ENCODE assay signal across 12 cellular contexts in genomic region chr14:99807413-99808132, GRCh38. TPM values are rescaled to one million over a fixed set of nuclear protein-coding genes. Genes with fewer than 3 reads are reported as not detected.
DNase-seq lines count a peak whose midpoint lies in the region; ATAC-seq, FAIRE-seq and TF ChIP-seq lines count a peak whose summit lies in the region.
"Had no signal": no experiment of that assay in that cellular context is flagged by ENCODE, and none has a peak within 500 bp of the region (broad histone marks: within the 10 kb centered on the region; RNA-seq: fewer than 3 reads in every experiment).

No MANE protein-coding gene starts in this region.

- H3K4ac ChIP-seq in mesenchymal stem cell (ENCODE audit: low read depth in 1 of 2, low read length in 2 of 2) = no peak overlapping the region

- no peak overlapping the region for H2BK120ac ChIP-seq in mesenchymal stem cell (ENCODE audit: low read depth, low read length)

- H3K27me3 Mint-ChIP-seq in activated naive CD8-positive, alpha-beta T cell treated with anti-CD3 and anti-CD28 coated beads, Interleukin-2, amount 50 U/mL, for 24 hours = peaks cover 26% of the 10 kb centered on the region
- peaks cover 26% of the 10 kb centered on the region for H3K27me3 Mint-ChIP-seq in activated naive CD8-positive, alpha-beta T cell treated with anti-CD3 and anti-CD28 coated beads for 36 hours
- peaks cover 11% of the 10 kb centered on the region for H3K27me3 Mint-ChIP-seq in astrocyte (ENCODE audit: low read depth, unreplicated experiment)

- no peaks in the 10 kb centered on the region for H3K27me3 ChIP-seq in astrocyte (ENCODE audit: insufficient read depth, low read length)
- H3K27me3 ChIP-seq in mesenchymal stem cell (ENCODE audit: control insufficient read depth in 1 of 2, insufficient read depth in 1 of 2, low read length in 2 of 2) = no peaks in the 10 kb centered on the region
- no peaks in the 10 kb centered on the region for H3K27me3 ChIP-seq in aorta (ENCODE audit: control insufficient read depth in 1 of 2, insufficient read depth in 2 of 2, low read length in 1 of 2)
- H3K27me3 ChIP-seq in left lung = no peaks in the 10 kb centered on the region

- H3K4me3 Mint-ChIP-seq in activated naive CD8-positive, alpha-beta T cell treated with anti-CD3 and anti-CD28 coated beads, Interleukin-2, amount 50 U/mL, for 24 hours = no peak overlapping the region
- H3K4me3 Mint-ChIP-seq in activated naive CD8-positive, alpha-beta T cell treated with anti-CD3 and anti-CD28 coated beads for 36 hours = no peak overlapping the region
- no peak overlapping the region for H3K4me3 Mint-ChIP-seq in astrocyte (ENCODE audit: unreplicated experiment)
- H3K4me3 Mint-ChIP-seq: activated CD4-positive, alpha-beta memory T cell treated with anti-CD3 and anti-CD28 coated beads, Interleukin-2, amount 10 ng/mL, durations not matched to agents 7 days and 5 days; IgD-negative memory B cell had no signal

- H2BK12ac ChIP-seq in mesenchymal stem cell (ENCODE audit: low read length in 2 of 2) = no peak overlapping the region

- H3K18ac ChIP-seq in mesenchymal stem cell (ENCODE audit: low read depth in 1 of 2, low read length in 2 of 2) = no peak overlapping the region

- H3K4me1 ChIP-seq in astrocyte (ENCODE audit: insufficient read depth, low read length) (peaks cover 11% of the 10 kb centered on the region), mesenchymal stem cell (ENCODE audit: control insufficient read depth, insufficient read depth, low read depth, low read length) (peaks cover 4% of the 10 kb centered on the region), aorta (ENCODE audit: control insufficient read depth in 1 of 2, insufficient read depth in 2 of 2, low read length in 2 of 2) (no peaks in the 10 kb centered on the region), left lung (no peaks in the 10 kb centered on the region), mucosa of descending colon (ENCODE audit: low read depth) (no peaks in the 10 kb centered on the region)

- TF ChIP-seq CTCF in astrocyte (IDR thresholded peaks at IDR 0.05; ENCODE audit: insufficient read depth, low read depth, low read length) = no peak
- no peak for TF ChIP-seq CTCF in left lung (IDR thresholded peaks at IDR 0.05)
- TF ChIP-seq CTCF in mucosa of descending colon (IDR thresholded peaks at IDR 0.05) = no peak

- peaks cover 98% of the 10 kb centered on the region for H4K20me1 ChIP-seq in astrocyte (ENCODE audit: insufficient read depth, low read length)

- no peaks in the 10 kb centered on the region for H3K9me3 ChIP-seq in astrocyte (ENCODE audit: insufficient read depth, low read depth, low read length)
- H3K9me3 ChIP-seq in mesenchymal stem cell (ENCODE audit: control insufficient read depth, low read length) = no peaks in the 10 kb centered on the region
- H3K9me3 ChIP-seq in aorta (ENCODE audit: control insufficient read depth, low read length) = no peaks in the 10 kb centered on the region
- no peaks in the 10 kb centered on the region for H3K9me3 ChIP-seq in left lung
- no peaks in the 10 kb centered on the region for H3K9me3 ChIP-seq in mucosa of descending colon

- H2AK5ac ChIP-seq in mesenchymal stem cell (ENCODE audit: low read length, severe bottlenecking) = no peak overlapping the region

- H3K27ac Mint-ChIP-seq in activated naive CD8-positive, alpha-beta T cell treated with anti-CD3 and anti-CD28 coated beads, Interleukin-2, amount 50 U/mL, for 24 hours = no peak overlapping the region
- no peak overlapping the region for H3K27ac Mint-ChIP-seq in activated naive CD8-positive, alpha-beta T cell treated with anti-CD3 and anti-CD28 coated beads for 36 hours
- H3K27ac Mint-ChIP-seq in astrocyte (ENCODE audit: unreplicated experiment) = no peak overlapping the region
- H3K27ac Mint-ChIP-seq: activated CD4-positive, alpha-beta memory T cell treated with anti-CD3 and anti-CD28 coated beads, Interleukin-2, amount 10 ng/mL, durations not matched to agents 7 days and 5 days; IgD-negative memory B cell had no signal

- H3K9me3 Mint-ChIP-seq in activated naive CD8-positive, alpha-beta T cell treated with anti-CD3 and anti-CD28 coated beads, Interleukin-2, amount 50 U/mL, for 24 hours = no peaks in the 10 kb centered on the region
- H3K9me3 Mint-ChIP-seq in activated naive CD8-positive, alpha-beta T cell treated with anti-CD3 and anti-CD28 coated beads for 36 hours = no peaks in the 10 kb centered on the region
- H3K9me3 Mint-ChIP-seq in astrocyte (ENCODE audit: unreplicated experiment) = no peaks in the 10 kb centered on the region
- H3K9me3 Mint-ChIP-seq: activated CD4-positive, alpha-beta memory T cell treated with anti-CD3 and anti-CD28 coated beads, Interleukin-2, amount 10 ng/mL, durations not matched to agents 7 days and 5 days; IgD-negative memory B cell had no signal

- H3K4me1 Mint-ChIP-seq in activated naive CD8-positive, alpha-beta T cell treated with anti-CD3 and anti-CD28 coated beads, Interleukin-2, amount 50 U/mL, for 24 hours = no peaks in the 10 kb centered on the region
- no peaks in the 10 kb centered on the region for H3K4me1 Mint-ChIP-seq in activated naive CD8-positive, alpha-beta T cell treated with anti-CD3 and anti-CD28 coated beads for 36 hours
- peaks cover 4% of the 10 kb centered on the region for H3K4me1 Mint-ChIP-seq in astrocyte (ENCODE audit: low read depth, unreplicated experiment)
- H3K4me1 Mint-ChIP-seq: activated CD4-positive, alpha-beta memory T cell treated with anti-CD3 and anti-CD28 coated beads, Interleukin-2, amount 10 ng/mL, durations not matched to agents 7 days and 5 days; IgD-negative memory B cell had no signal

- H3K79me1 ChIP-seq in mesenchymal stem cell (replicated peaks; ENCODE audit: low read length, poor library complexity, severe bottlenecking) = peaks cover 20% of the 10 kb centered on the region

- no peak for FAIRE-seq in astrocyte (lab: Jason Lieb, UNC)

- peaks cover 90% of the 10 kb centered on the region for H3K79me2 ChIP-seq in astrocyte (ENCODE audit: insufficient read depth, low read length)

- no peak overlapping the region for H2BK5ac ChIP-seq in mesenchymal stem cell (ENCODE audit: low read depth, low read length, poor library complexity, severe bottlenecking)

- H3K23ac ChIP-seq in mesenchymal stem cell (ENCODE audit: low read length in 2 of 2) = no peak overlapping the region

- DNase-seq in activated naive CD8-positive, alpha-beta T cell treated with anti-CD3 and anti-CD28 coated beads, Interleukin-2, amount 50 U/mL, for 24 hours = no peak
- DNase-seq in activated naive CD8-positive, alpha-beta T cell treated with anti-CD3 and anti-CD28 coated beads for 36 hours = no peak
- DNase-seq in astrocyte (ENCODE audit: low read depth) (peak; percentile 63), mesenchymal stem cell (no peak), aorta (no peak), left lung (no peak), mucosa of descending colon (no peak)
- DNase-seq: activated CD4-positive, alpha-beta memory T cell treated with anti-CD3 and anti-CD28 coated beads, Interleukin-2, amount 10 ng/mL, durations not matched to agents 7 days and 5 days; amygdala; erythroblast had no signal

- H2BK15ac ChIP-seq in mesenchymal stem cell (ENCODE audit: low read depth, poor library complexity, severe bottlenecking) = no peak overlapping the region

- H3K36me3 ChIP-seq in astrocyte (ENCODE audit: insufficient read depth, low read length) = no peaks in the 10 kb centered on the region
- no peaks in the 10 kb centered on the region for H3K36me3 ChIP-seq in mesenchymal stem cell (ENCODE audit: control insufficient read depth in 1 of 2, insufficient read depth in 2 of 2, low read depth in 1 of 2, low read length in 2 of 2)
- no peaks in the 10 kb centered on the region for H3K36me3 ChIP-seq in aorta (ENCODE audit: control insufficient read depth in 1 of 2, insufficient read depth in 2 of 2, low read length in 1 of 2)
- H3K36me3 ChIP-seq in left lung = no peaks in the 10 kb centered on the region
- H3K36me3 ChIP-seq in mucosa of descending colon (ENCODE audit: low read depth) = no peaks in the 10 kb centered on the region

- peak; percentile 20 for ATAC-seq in activated naive CD8-positive, alpha-beta T cell treated with anti-CD3 and anti-CD28 coated beads, Interleukin-2, amount 50 U/mL, for 24 hours
- ATAC-seq in aorta (ENCODE audit: low FRiP score) (peak; percentile 16), left lung (no peak), mucosa of descending colon (no peak), HG02852 (IDR thresholded peaks at IDR 0.05; ENCODE audit: unreplicated experiment) (no peak)

- 95% methylated on average over 9 of the region's 10 CpGs for WGBS in mesenchymal stem cell
- WGBS in aorta, 2 donors = 89 to 95% methylated on average over 9 to 10 of the region's 10 CpGs

- H3K36me3 Mint-ChIP-seq in activated naive CD8-positive, alpha-beta T cell treated with anti-CD3 and anti-CD28 coated beads, Interleukin-2, amount 50 U/mL, for 24 hours (ENCODE audit: low read depth) = no peaks in the 10 kb centered on the region
- H3K36me3 Mint-ChIP-seq in activated naive CD8-positive, alpha-beta T cell treated with anti-CD3 and anti-CD28 coated beads for 36 hours = no peaks in the 10 kb centered on the region
- peaks cover 2% of the 10 kb centered on the region for H3K36me3 Mint-ChIP-seq in astrocyte (ENCODE audit: low read depth, unreplicated experiment)
- H3K36me3 Mint-ChIP-seq: IgD-negative memory B cell had no signal

- H3K14ac ChIP-seq in mesenchymal stem cell (ENCODE audit: low read length in 2 of 2) = no peak overlapping the region

- H3K4me2 ChIP-seq in astrocyte (ENCODE audit: low read length) (peak overlapping the region; percentile 36), mesenchymal stem cell (ENCODE audit: low read length, poor library complexity, severe bottlenecking) (no peak overlapping the region)

- H4K91ac ChIP-seq in mesenchymal stem cell (ENCODE audit: low read length) = no peak overlapping the region

- H3K4me3 ChIP-seq in astrocyte (ENCODE audit: insufficient read depth, low read depth, low read length) (no peak overlapping the region), mesenchymal stem cell (ENCODE audit: insufficient read depth in 1 of 2, low read depth in 1 of 2, low read length in 2 of 2) (peak overlapping the region in 1 of 2 experiments; percentile 59), aorta (ENCODE audit: low read length in 2 of 2) (no peak overlapping the region), left lung (no peak overlapping the region), mucosa of descending colon (no peak overlapping the region)

- no peak overlapping the region for H3K27ac ChIP-seq in astrocyte (ENCODE audit: low read depth, low read length)
- H3K27ac ChIP-seq in mesenchymal stem cell (ENCODE audit: low read length, poor library complexity, severe bottlenecking) = no peak overlapping the region
- H3K27ac ChIP-seq in aorta (ENCODE audit: low read depth in 1 of 2, low read length in 2 of 2) = no peak overlapping the region
- H3K27ac ChIP-seq in left lung = no peak overlapping the region

- H4K8ac ChIP-seq in mesenchymal stem cell (ENCODE audit: low read length) = no peak overlapping the region

- intact Hi-C loops in aorta (cut with DNase I) = no loop called here
- intact Hi-C loops in left lung (cut with DNase I) = no loop called here
- intact Hi-C loops in mucosa of descending colon (cut with DNase I, micrococcal nuclease) = no loop called here

- H3K9ac ChIP-seq in astrocyte (ENCODE audit: low read length) (no peak overlapping the region), mesenchymal stem cell (ENCODE audit: low read length) (peak overlapping the region; percentile 75)

- no peak overlapping the region for H2AFZ ChIP-seq in astrocyte (ENCODE audit: low read depth, low read length)
- H2AFZ ChIP-seq in mesenchymal stem cell (ENCODE audit: low read depth, low read length) = no peak overlapping the region

RNA-seq across cellular contexts. Expression of gene EML1, which starts 14.4 kb away (rescaled TPM):
- total RNA-seq in activated naive CD8-positive, alpha-beta T cell treated with anti-CD3 and anti-CD28 coated beads for 36 hours = 1 to 10 TPM in 1 of 2 experiments, under 1 TPM in 1; 0.36 to 1.0 TPM
- total RNA-seq in astrocyte = 17.1 and 23.5 TPM in 2 replicates
- polyA plus RNA-seq in mesenchymal stem cell (2013, experiment 1 of 2) = 5.9 TPM
- 5.2 TPM for polyA plus RNA-seq in mesenchymal stem cell (2013, experiment 2 of 2)
- 10 to 100 TPM; 45.9 to 62.0 TPM for total RNA-seq in aorta
- 10 to 100 TPM in 1 of 2 donors, 1 to 10 TPM in 1; 4.8 to 27.4 TPM for polyA plus RNA-seq in aorta
- total RNA-seq in left lung = 10 to 100 TPM; 24.6 to 27.0 TPM
- total RNA-seq in mucosa of descending colon = 10 to 100 TPM in 1 of 3 donors, 1 to 10 TPM in 2; 5.4 to 82.5 (median 8.1) TPM
- total RNA-seq: activated CD4-positive, alpha-beta memory T cell treated with anti-CD3 and anti-CD28 coated beads, Interleukin-2, amount 10 ng/mL, durations not matched to agents 7 days and 5 days had no signal
- polyA plus RNA-seq: IgD-negative memory B cell had no signal

Comparison
In these comparisons a context has a peak if more than half of its experiments do, and no peak if none do; other contexts are left out.
1. ATAC-seq: peak in activated naive CD8-positive, alpha-beta T cell treated with anti-CD3 and anti-CD28 coated beads, Interleukin-2, amount 50 U/mL, for 24 hours (single experiment) and aorta (single experiment); none in left lung (single experiment), mucosa of descending colon (single experiment) and HG02852 (single experiment).